ENCODE assay signal across 1 cellular context in the genomic region with DNA sequence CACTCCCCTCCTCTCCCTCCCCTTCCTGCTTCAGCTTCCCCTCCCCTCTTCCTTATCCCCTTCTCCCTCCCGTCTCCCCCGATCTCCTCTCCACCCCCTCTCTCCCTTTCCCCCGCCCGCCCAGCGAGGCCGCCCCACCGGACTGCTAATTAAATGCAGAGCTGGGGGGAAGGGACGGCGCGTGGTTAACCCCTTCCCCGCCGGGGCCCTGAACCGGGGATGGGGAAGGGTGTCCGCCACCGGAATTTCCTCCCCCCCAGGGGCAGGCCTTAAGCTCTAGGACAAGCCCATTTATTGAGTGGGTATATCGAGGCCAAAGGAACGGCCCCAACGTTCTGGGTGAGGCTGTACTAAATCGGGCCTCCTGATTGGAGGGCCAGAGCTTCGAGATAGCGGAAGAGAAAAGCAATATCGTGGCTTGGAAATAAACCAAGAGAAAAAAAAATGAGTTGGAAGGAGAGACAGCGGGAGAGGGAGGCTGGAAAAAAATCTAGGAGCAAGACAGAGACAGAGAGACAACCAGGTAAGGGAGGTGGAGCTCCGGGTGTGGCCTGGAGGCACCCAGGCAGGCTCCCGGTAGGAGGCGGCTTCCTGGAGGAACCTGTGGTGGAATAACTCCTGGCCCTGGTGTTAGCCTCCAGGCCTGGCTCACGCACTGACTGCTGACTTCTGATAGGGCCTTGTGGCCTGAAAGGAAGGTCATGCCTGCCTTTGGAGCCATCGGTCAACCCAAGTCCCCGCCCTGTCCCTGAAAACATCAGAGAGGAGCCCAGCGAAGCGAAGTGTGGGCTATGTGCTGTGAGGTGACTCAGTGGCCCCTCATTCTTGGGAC.
TF ChIP-seq lines count a peak whose summit lies in the region.

No MANE protein-coding gene starts in this region.

TF ChIP-seq in SK-N-SH, 30 proteins besides CTCF, POLR2A, EP300 and RAD21 (continued from another document):
- TF ChIP-seq MXI1 (IDR thresholded peaks at IDR 0.05; ENCODE audit: low read depth, low read length) (peak; percentile 38; the same call in 1 of the 2 replicates), TEAD4 (IDR thresholded peaks at IDR 0.05; ENCODE audit: borderline replicate concordance, insufficient read depth) (no peak), FOXJ3 (CRISPR knock-in tag; IDR thresholded peaks at IDR 0.05) (no peak), GABPA (IDR thresholded peaks at IDR 0.05; ENCODE audit: low read depth) (no peak), RFX5 (IDR thresholded peaks at IDR 0.05; ENCODE audit: low read length) (no peak), ELF1 (IDR thresholded peaks at IDR 0.05) (peak; percentile 15; the same call in 1 of the 2 replicates), FOXM1 (IDR thresholded peaks at IDR 0.05; ENCODE audit: low read depth) (no peak), RCOR1 (IDR thresholded peaks at IDR 0.05; ENCODE audit: low read length) (peak; percentile 10; the same call in 1 of the 2 replicates), JUND (IDR thresholded peaks at IDR 0.05) (no peak), POLR2AphosphoS5 (IDR thresholded peaks at IDR 0.05; ENCODE audit: low read depth, low read length) (no peak), EZH2phosphoT487 (IDR thresholded peaks at IDR 0.05; ENCODE audit: borderline replicate concordance, low read depth) (no peak), YY1 (IDR thresholded peaks at IDR 0.05; ENCODE audit: low read depth) (no peak)
- TF ChIP-seq, protein P1, sequence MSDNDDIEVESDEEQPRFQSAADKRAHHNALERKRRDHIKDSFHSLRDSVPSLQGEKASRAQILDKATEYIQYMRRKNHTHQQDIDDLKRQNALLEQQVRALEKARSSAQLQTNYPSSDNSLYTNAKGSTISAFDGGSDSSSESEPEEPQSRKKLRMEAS (IDR thresholded peaks at IDR 0.05; ENCODE audit: low read depth): 0 out of 2 replicates have a peak, but pooled peaks have one; percentile 40
- TF ChIP-seq, protein P2, sequence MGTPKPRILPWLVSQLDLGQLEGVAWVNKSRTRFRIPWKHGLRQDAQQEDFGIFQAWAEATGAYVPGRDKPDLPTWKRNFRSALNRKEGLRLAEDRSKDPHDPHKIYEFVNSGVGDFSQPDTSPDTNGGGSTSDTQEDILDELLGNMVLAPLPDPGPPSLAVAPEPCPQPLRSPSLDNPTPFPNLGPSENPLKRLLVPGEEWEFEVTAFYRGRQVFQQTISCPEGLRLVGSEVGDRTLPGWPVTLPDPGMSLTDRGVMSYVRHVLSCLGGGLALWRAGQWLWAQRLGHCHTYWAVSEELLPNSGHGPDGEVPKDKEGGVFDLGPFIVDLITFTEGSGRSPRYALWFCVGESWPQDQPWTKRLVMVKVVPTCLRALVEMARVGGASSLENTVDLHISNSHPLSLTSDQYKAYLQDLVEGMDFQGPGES (IDR thresholded peaks at IDR 0.05; ENCODE audit: low read depth, low read length): no peak
- TF ChIP-seq, protein P3, sequence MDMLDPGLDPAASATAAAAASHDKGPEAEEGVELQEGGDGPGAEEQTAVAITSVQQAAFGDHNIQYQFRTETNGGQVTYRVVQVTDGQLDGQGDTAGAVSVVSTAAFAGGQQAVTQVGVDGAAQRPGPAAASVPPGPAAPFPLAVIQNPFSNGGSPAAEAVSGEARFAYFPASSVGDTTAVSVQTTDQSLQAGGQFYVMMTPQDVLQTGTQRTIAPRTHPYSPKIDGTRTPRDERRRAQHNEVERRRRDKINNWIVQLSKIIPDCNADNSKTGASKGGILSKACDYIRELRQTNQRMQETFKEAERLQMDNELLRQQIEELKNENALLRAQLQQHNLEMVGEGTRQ (IDR thresholded peaks at IDR 0.05; ENCODE audit: borderline replicate concordance, low read depth, low read length): no peak
- TF ChIP-seq, protein P4, sequence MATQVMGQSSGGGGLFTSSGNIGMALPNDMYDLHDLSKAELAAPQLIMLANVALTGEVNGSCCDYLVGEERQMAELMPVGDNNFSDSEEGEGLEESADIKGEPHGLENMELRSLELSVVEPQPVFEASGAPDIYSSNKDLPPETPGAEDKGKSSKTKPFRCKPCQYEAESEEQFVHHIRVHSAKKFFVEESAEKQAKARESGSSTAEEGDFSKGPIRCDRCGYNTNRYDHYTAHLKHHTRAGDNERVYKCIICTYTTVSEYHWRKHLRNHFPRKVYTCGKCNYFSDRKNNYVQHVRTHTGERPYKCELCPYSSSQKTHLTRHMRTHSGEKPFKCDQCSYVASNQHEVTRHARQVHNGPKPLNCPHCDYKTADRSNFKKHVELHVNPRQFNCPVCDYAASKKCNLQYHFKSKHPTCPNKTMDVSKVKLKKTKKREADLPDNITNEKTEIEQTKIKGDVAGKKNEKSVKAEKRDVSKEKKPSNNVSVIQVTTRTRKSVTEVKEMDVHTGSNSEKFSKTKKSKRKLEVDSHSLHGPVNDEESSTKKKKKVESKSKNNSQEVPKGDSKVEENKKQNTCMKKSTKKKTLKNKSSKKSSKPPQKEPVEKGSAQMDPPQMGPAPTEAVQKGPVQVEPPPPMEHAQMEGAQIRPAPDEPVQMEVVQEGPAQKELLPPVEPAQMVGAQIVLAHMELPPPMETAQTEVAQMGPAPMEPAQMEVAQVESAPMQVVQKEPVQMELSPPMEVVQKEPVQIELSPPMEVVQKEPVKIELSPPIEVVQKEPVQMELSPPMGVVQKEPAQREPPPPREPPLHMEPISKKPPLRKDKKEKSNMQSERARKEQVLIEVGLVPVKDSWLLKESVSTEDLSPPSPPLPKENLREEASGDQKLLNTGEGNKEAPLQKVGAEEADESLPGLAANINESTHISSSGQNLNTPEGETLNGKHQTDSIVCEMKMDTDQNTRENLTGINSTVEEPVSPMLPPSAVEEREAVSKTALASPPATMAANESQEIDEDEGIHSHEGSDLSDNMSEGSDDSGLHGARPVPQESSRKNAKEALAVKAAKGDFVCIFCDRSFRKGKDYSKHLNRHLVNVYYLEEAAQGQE (IDR thresholded peaks at IDR 0.05; ENCODE audit: low read depth, low read length): peak; percentile 62
- TF ChIP-seq, protein P5, sequence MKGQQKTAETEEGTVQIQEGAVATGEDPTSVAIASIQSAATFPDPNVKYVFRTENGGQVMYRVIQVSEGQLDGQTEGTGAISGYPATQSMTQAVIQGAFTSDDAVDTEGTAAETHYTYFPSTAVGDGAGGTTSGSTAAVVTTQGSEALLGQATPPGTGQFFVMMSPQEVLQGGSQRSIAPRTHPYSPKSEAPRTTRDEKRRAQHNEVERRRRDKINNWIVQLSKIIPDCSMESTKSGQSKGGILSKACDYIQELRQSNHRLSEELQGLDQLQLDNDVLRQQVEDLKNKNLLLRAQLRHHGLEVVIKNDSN (IDR thresholded peaks at IDR 0.05; ENCODE audit: borderline replicate concordance, low read depth): no peak
TF ChIP-seq in SK-N-SH: peak in this region for 7.
